ENCODE assay signal across 22 cellular contexts in genomic region chr3:4757949-4758855, GRCh38.
A peak's percentile ranks its signal among the peaks of the same experiment; 100 is the strongest.
DNase-seq lines count a peak whose midpoint lies in the region; ATAC-seq and TF ChIP-seq lines count a peak whose summit lies in the region.
"Had no signal": no experiment of that assay in that cellular context is flagged by ENCODE, and none has a peak within 500 bp of the region (broad histone marks: within the 10 kb centered on the region; RNA-seq: fewer than 3 reads in every experiment).

No MANE protein-coding gene starts in this region.

- DNase-seq in NCI-H69 (lab: John Stamatoyannopoulos, UW) = peak; percentile 30
- peak in 1 of 4 donors; percentile 25 for DNase-seq in body of pancreas
- no peak for DNase-seq in mesenchymal stem cell
- peak; percentile 77 for DNase-seq in renal cortical epithelial cell (ENCODE audit: low read depth)
- DNase-seq in lower leg skin (ENCODE audit: low spot score in 2 of 2) = no peak
- no peak for DNase-seq in endodermal cell
- DNase-seq in activated CD8-positive, alpha-beta memory T cell treated with anti-CD3 and anti-CD28 coated beads, Interleukin-2, amount 50 U/mL, for 48 hours = no peak
- DNase-seq: activated CD8-positive, alpha-beta memory T cell treated with anti-CD3 and anti-CD28 coated beads for 24 hours; activated T-cell treated with anti-CD3 and anti-CD28 coated beads, Interleukin-2, amount 50 U/mL, for 4 hours; COR-L47; effector CD4-positive, alpha-beta T cell; heart left ventricle; left cardiac atrium; MM.1S; naive B cell; NCI-H2081 treated with DMSO at 0.1 percent for 48 hours; NCI-H226; RPMI8226; stimulated activated CD4-positive, alpha-beta T cell treated with anti-CD3 and anti-CD28 coated beads, Interleukin-4, amount 100 ng/mL, for 1 hour; T-helper 1 cell had no signal

- no peaks in the 10 kb centered on the region for H3K79me1 ChIP-seq in mesenchymal stem cell (replicated peaks; ENCODE audit: low read length, poor library complexity, severe bottlenecking)

- H3K4me3 Mint-ChIP-seq in endodermal cell = no peak overlapping the region
- H3K4me3 Mint-ChIP-seq: activated T-cell treated with anti-CD3 and anti-CD28 coated beads, Interleukin-2, amount 50 U/mL, for 4 hours; naive B cell had no signal

- no peak overlapping the region for H2AFZ ChIP-seq in mesenchymal stem cell (ENCODE audit: low read depth, low read length)

- no peak overlapping the region for H2BK12ac ChIP-seq in mesenchymal stem cell (ENCODE audit: low read length in 2 of 2)

- H3K36me3 ChIP-seq in body of pancreas (replicated peaks in 1 of 2; ENCODE audit: insufficient read depth in 1 of 2, low read depth in 2 of 2) (no peaks in the 10 kb centered on the region), mesenchymal stem cell (ENCODE audit: control insufficient read depth in 1 of 2, insufficient read depth in 2 of 2, low read depth in 1 of 2, low read length in 2 of 2) (no peaks in the 10 kb centered on the region), endodermal cell (ENCODE audit: control insufficient read depth, insufficient read depth, low read length) (no peaks in the 10 kb centered on the region)
- H3K36me3 ChIP-seq: SJSA1 had no signal

- H2BK5ac ChIP-seq in mesenchymal stem cell (ENCODE audit: low read depth, low read length, poor library complexity, severe bottlenecking) = no peak overlapping the region

- no peak overlapping the region for H3K4me3 ChIP-seq in body of pancreas
- H3K4me3 ChIP-seq in mesenchymal stem cell (ENCODE audit: insufficient read depth in 1 of 2, low read depth in 1 of 2, low read length in 2 of 2) = no peak overlapping the region
- H3K4me3 ChIP-seq in lower leg skin (ENCODE audit: low read depth, poor library complexity, severe bottlenecking) = no peak overlapping the region
- no peak overlapping the region for H3K4me3 ChIP-seq in endodermal cell (ENCODE audit: low read length)
- H3K4me3 ChIP-seq: BLaER1 treated with 17β-estradiol and CSF1 and Interleukin-3, amounts not matched to agents 10 nM and 100 nM; heart left ventricle; SJSA1 had no signal

- no peak overlapping the region for H3K9ac ChIP-seq in mesenchymal stem cell (ENCODE audit: low read length)
- no peak overlapping the region for H3K9ac ChIP-seq in endodermal cell (ENCODE audit: extremely low read depth, low read length, poor library complexity, severe bottlenecking)
- H3K9ac ChIP-seq: BLaER1 treated with 17β-estradiol and CSF1 and Interleukin-3, amounts not matched to agents 10 nM and 100 nM had no signal

- peaks cover 15% of the 10 kb centered on the region for H3K27me3 Mint-ChIP-seq in endodermal cell (ENCODE audit: insufficient read depth)
- H3K27me3 Mint-ChIP-seq: naive B cell had no signal

- no peak overlapping the region for H3K14ac ChIP-seq in mesenchymal stem cell (ENCODE audit: low read length in 2 of 2)

- H3K9me3 ChIP-seq in body of pancreas = no peaks in the 10 kb centered on the region
- H3K9me3 ChIP-seq in mesenchymal stem cell (ENCODE audit: control insufficient read depth, low read length) = no peaks in the 10 kb centered on the region
- H3K9me3 ChIP-seq in endodermal cell (ENCODE audit: control insufficient read depth, low read length) = peaks cover 5% of the 10 kb centered on the region
- H3K9me3 ChIP-seq: heart left ventricle, SJSA1 had no signal

- H3K36me3 Mint-ChIP-seq in endodermal cell (ENCODE audit: low read depth) = no peaks in the 10 kb centered on the region

- TF ChIP-seq POLR2A in body of pancreas (IDR thresholded peaks at IDR 0.05) (no peak), lower leg skin (IDR thresholded peaks at IDR 0.05) (no peak)

- H3K23ac ChIP-seq in mesenchymal stem cell (ENCODE audit: low read length in 2 of 2) = no peak overlapping the region

- peaks cover 24% of the 10 kb centered on the region for H3K4me1 Mint-ChIP-seq in endodermal cell

- no peak overlapping the region for H3K4me2 ChIP-seq in mesenchymal stem cell (ENCODE audit: low read length, poor library complexity, severe bottlenecking)

- H2BK15ac ChIP-seq in mesenchymal stem cell (ENCODE audit: low read depth, poor library complexity, severe bottlenecking) = no peak overlapping the region

- H3K27ac Mint-ChIP-seq in endodermal cell = no peak overlapping the region

- peak overlapping the region; percentile 66 to 90 (median 85) for H3K27ac ChIP-seq in body of pancreas
- H3K27ac ChIP-seq in mesenchymal stem cell (ENCODE audit: low read length, poor library complexity, severe bottlenecking) = no peak overlapping the region
- no peak overlapping the region for H3K27ac ChIP-seq in endodermal cell (ENCODE audit: low read depth, low read length)
- H3K27ac ChIP-seq: BLaER1 treated with 17β-estradiol and CSF1 and Interleukin-3, amounts not matched to agents 10 nM and 100 nM; heart left ventricle; SJSA1 had no signal

- peak overlapping the region; percentile 72 for H2AK5ac ChIP-seq in mesenchymal stem cell (ENCODE audit: low read length, severe bottlenecking)

- H4K8ac ChIP-seq in mesenchymal stem cell (ENCODE audit: low read length) = no peak overlapping the region

- no peak for ATAC-seq in body of pancreas
- ATAC-seq: activated T-cell treated with anti-CD3 and anti-CD28 coated beads, Interleukin-2, amount 50 U/mL, for 4 hours; heart left ventricle; left cardiac atrium had no signal

- H3K9me3 Mint-ChIP-seq in endodermal cell = peaks cover 2% of the 10 kb centered on the region
- H3K9me3 Mint-ChIP-seq: activated T-cell treated with anti-CD3 and anti-CD28 coated beads, Interleukin-2, amount 50 U/mL, for 4 hours had no signal

- H4K91ac ChIP-seq in mesenchymal stem cell (ENCODE audit: low read length) = no peak overlapping the region

- intact Hi-C loops in body of pancreas (cut with DNase I) = no loop called here
- intact Hi-C loops in lower leg skin (cut with DNase I; ENCODE audit: low total_unique reads) = no loop called here

- H2BK120ac ChIP-seq in mesenchymal stem cell (ENCODE audit: low read depth, low read length) = no peak overlapping the region

- H3K4me1 ChIP-seq in body of pancreas = peaks cover 50% of the 10 kb centered on the region
- H3K4me1 ChIP-seq in mesenchymal stem cell (ENCODE audit: control insufficient read depth, insufficient read depth, low read depth, low read length) = peaks cover 19% of the 10 kb centered on the region
- peaks cover 6% of the 10 kb centered on the region for H3K4me1 ChIP-seq in endodermal cell (ENCODE audit: control insufficient read depth, insufficient read depth, low read length)
- H3K4me1 ChIP-seq: SJSA1 had no signal

- no peaks in the 10 kb centered on the region for H3K27me3 ChIP-seq in body of pancreas
- peaks cover 0 to 19% of the 10 kb centered on the region in 2 experiments for H3K27me3 ChIP-seq in mesenchymal stem cell (ENCODE audit: control insufficient read depth in 1 of 2, insufficient read depth in 1 of 2, low read length in 2 of 2)
- peaks cover 4% of the 10 kb centered on the region for H3K27me3 ChIP-seq in endodermal cell (ENCODE audit: control insufficient read depth, insufficient read depth, low read length, poor library complexity, severe bottlenecking)
- H3K27me3 ChIP-seq: BLaER1 treated with 17β-estradiol and CSF1 and Interleukin-3, amounts not matched to agents 10 nM and 100 nM; heart left ventricle; SJSA1 had no signal

- 70 to 82% methylated on average over 9 to 11 of the region's 11 CpGs for WGBS in body of pancreas, 2 donors
- WGBS in mesenchymal stem cell = 93% methylated on average over 11 of the region's 11 CpGs
- 88 to 93% methylated on average over 11 of the region's 11 CpGs for WGBS in lower leg skin, 2 donors
- WGBS in endodermal cell (ENCODE audit: insufficient coverage in 1 of 2, insufficient read length in 1 of 2), 2 experiments = 92 to 97% methylated on average over 7 to 11 of the region's 11 CpGs

- TF ChIP-seq CTCF in body of pancreas (IDR thresholded peaks at IDR 0.05) = no peak
- TF ChIP-seq CTCF in lower leg skin (IDR thresholded peaks at IDR 0.05) = no peak
- no peak for TF ChIP-seq CTCF in endodermal cell (conservative IDR thresholded peaks at IDR 0.05)

- no peak overlapping the region for H3K18ac ChIP-seq in mesenchymal stem cell (ENCODE audit: low read depth in 1 of 2, low read length in 2 of 2)

- no peak overlapping the region for H3K4ac ChIP-seq in mesenchymal stem cell (ENCODE audit: low read depth in 1 of 2, low read length in 2 of 2)

Comparison
In these comparisons a context has a peak if more than half of its experiments do, and no peak if none do; other contexts are left out.
1. DNase-seq: peak in NCI-H69 (single experiment) and renal cortical epithelial cell (single experiment); none in mesenchymal stem cell (single experiment), lower leg skin (0 of 2), endodermal cell (single experiment) and activated CD8-positive, alpha-beta memory T cell treated with anti-CD3 and anti-CD28 coated beads, Interleukin-2, amount 50 U/mL, for 48 hours (single experiment).
2. H3K27ac ChIP-seq: peak in body of pancreas (4 of 4); none in mesenchymal stem cell (single experiment) and endodermal cell (single experiment).